30 cellular contexts compared by ENCODE assay signal in genomic region chr9:129439242-129439641, GRCh38.
DNase-seq lines count a peak whose midpoint lies in the region; ATAC-seq, FAIRE-seq and TF ChIP-seq lines count a peak whose summit lies in the region.
"Had no signal": no experiment of that assay in that cellular context is flagged by ENCODE, and none has a peak within 500 bp of the region (broad histone marks: within the 10 kb centered on the region; RNA-seq: fewer than 3 reads in every experiment).

No MANE protein-coding gene starts in this region.

- H3K4me2 ChIP-seq in HepG2 (ENCODE audit: low read depth, low read length) (no peak overlapping the region), H1 (ENCODE audit: insufficient read depth in 1 of 2, low read depth in 2 of 2, low read length in 2 of 2) (no peak overlapping the region; a peak in 1 of 4 replicates), neuronal stem cell (ENCODE audit: insufficient read depth, low read length, poor library complexity, severe bottlenecking) (no peak overlapping the region), mesendoderm (ENCODE audit: low read length) (no peak overlapping the region)

- FAIRE-seq in HepG2 (lab: Jason Lieb, UNC) (no peak), H1 (lab: Jason Lieb, UNC) (no peak)
- FAIRE-seq: A204.1, GM19239, H54, HTR-8/SVneo had no signal

- no peak for TF ChIP-seq POLR2A in HepG2 (IDR thresholded peaks at IDR 0.05; ENCODE audit: insufficient read depth in 1 of 2, low read depth in 2 of 2, low read length in 2 of 2)
- TF ChIP-seq POLR2A in right lobe of liver (IDR thresholded peaks at IDR 0.05) = no peak
- no peak for TF ChIP-seq POLR2A in H1 (IDR thresholded peaks at IDR 0.05; ENCODE audit: control extremely low read depth in 1 of 2, low read depth in 2 of 2, low read length in 2 of 2)

- H3K4me3 ChIP-seq in HepG2 (replicated peaks in 1 of 3; ENCODE audit: insufficient read depth in 1 of 3, low read depth in 2 of 3, low read length in 3 of 3) = no peak overlapping the region
- H3K4me3 ChIP-seq in right lobe of liver = no peak overlapping the region
- no peak overlapping the region for H3K4me3 ChIP-seq in H1 (ENCODE audit: extremely low read depth in 1 of 4, insufficient read depth in 2 of 4, low read depth in 3 of 4, low read length in 4 of 4)
- peak overlapping the region in 1 of 2 donors; percentile 37 for H3K4me3 ChIP-seq in neuronal stem cell (ENCODE audit: low read length in 2 of 2)
- no peak overlapping the region for H3K4me3 ChIP-seq in mesendoderm (ENCODE audit: low read length)
- H3K4me3 ChIP-seq: MG63, SJCRH30 had no signal

- H3K4me1 ChIP-seq in HepG2 (ENCODE audit: insufficient read depth, low read length) (peaks cover 49% of the 10 kb centered on the region), right lobe of liver (peaks cover 0 to 29% (median 7%) of the 10 kb centered on the region in 4 donors), H1 (replicated peaks in 1 of 4; ENCODE audit: control insufficient read depth in 3 of 4, insufficient read depth in 4 of 4, low read length in 3 of 4) (peaks cover 5 to 22% (median 18%) of the 10 kb centered on the region in 4 experiments), neuronal stem cell (ENCODE audit: control insufficient read depth in 2 of 2, insufficient read depth in 1 of 2, low read depth in 1 of 2, low read length in 2 of 2) (peaks cover 19 to 26% of the 10 kb centered on the region in 2 donors), mesendoderm (ENCODE audit: control insufficient read depth, low read depth, low read length) (peaks cover 5% of the 10 kb centered on the region)
- H3K4me1 ChIP-seq: SJCRH30 had no signal

- 21% methylated on average over 6 of the region's 6 CpGs for WGBS in HepG2 (ENCODE audit: low lambda C conversion rate)
- WGBS in right lobe of liver (ENCODE audit: insufficient coverage, low coverage, low lambda C conversion rate, missing lambda C conversion rate) = 49% methylated on average over 6 of the region's 6 CpGs
- 57% methylated on average over 6 of the region's 6 CpGs; no CpG with 5 or more reads in 1 of the 2 experiments for WGBS in H1 (ENCODE audit: extremely low coverage in 1 of 2, insufficient coverage in 1 of 2, insufficient read length in 1 of 2, insufficient replicate concordance in 2 of 2, low coverage in 1 of 2, low lambda C conversion rate in 2 of 2, missing lambda C conversion rate in 1 of 2), 2 experiments
- WGBS in neuronal stem cell (ENCODE audit: extremely low coverage in 2 of 2, insufficient read length in 2 of 2, insufficient replicate concordance in 1 of 2), 2 donors = no CpG with 5 or more reads among the region's 6 CpGs
- no CpG with 5 or more reads among the region's 6 CpGs for WGBS in mesendoderm (ENCODE audit: extremely low coverage, insufficient coverage, low lambda C conversion rate)

- no peak overlapping the region for H3K18ac ChIP-seq in H1 (ENCODE audit: extremely low read depth, low read length)
- peak overlapping the region; percentile 5 for H3K18ac ChIP-seq in neuronal stem cell (ENCODE audit: low read length)
- no peak overlapping the region for H3K18ac ChIP-seq in mesendoderm (ENCODE audit: low read length)

- no peak overlapping the region for H2BK5ac ChIP-seq in H1 (ENCODE audit: low read depth, low read length)
- H2BK5ac ChIP-seq in neuronal stem cell (ENCODE audit: low read length) = no peak overlapping the region
- H2BK5ac ChIP-seq in mesendoderm (ENCODE audit: low read length) = no peak overlapping the region

- no peaks in the 10 kb centered on the region for H4K20me1 ChIP-seq in HepG2 (ENCODE audit: insufficient read depth, low read length)
- H4K20me1 ChIP-seq in H1 (replicated peaks in 1 of 2; ENCODE audit: control insufficient read depth in 1 of 2, insufficient read depth in 2 of 2, low read length in 2 of 2) = peaks cover 0 to 3% of the 10 kb centered on the region in 2 experiments

- BruUV-seq in HepG2 (replicated peaks; lab: Mats Ljungman, UMichigan) = no TSS peak

- no peak overlapping the region for H3K9ac ChIP-seq in HepG2 (ENCODE audit: insufficient read depth, low read depth, low read length)
- H3K9ac ChIP-seq in H1 (replicated peaks in 1 of 4; ENCODE audit: extremely low read depth in 1 of 4, low read depth in 3 of 4, low read length in 3 of 4) = no peak overlapping the region
- no peak overlapping the region for H3K9ac ChIP-seq in neuronal stem cell (ENCODE audit: low read depth, low read length, poor library complexity)
- no peak overlapping the region for H3K9ac ChIP-seq in mesendoderm (ENCODE audit: low read length)

- H3K9me3 ChIP-seq in HepG2 (ENCODE audit: low read length) (no peaks in the 10 kb centered on the region), right lobe of liver (no peaks in the 10 kb centered on the region), H1 (ENCODE audit: insufficient read depth in 2 of 2, low read depth in 1 of 2, low read length in 1 of 2) (no peaks in the 10 kb centered on the region; a peak in 1 of 4 replicates), neuronal stem cell (replicated peaks in 1 of 2; ENCODE audit: control insufficient read depth in 2 of 2, insufficient read depth in 1 of 2, low read depth in 1 of 2, low read length in 2 of 2) (peaks cover 0 to 6% of the 10 kb centered on the region in 2 donors)
- H3K9me3 ChIP-seq: Caco-2, MG63, SJCRH30 had no signal

- H4K91ac ChIP-seq in H1 (replicated peaks; ENCODE audit: insufficient read length, low read length) = no peak overlapping the region
- H4K91ac ChIP-seq in neuronal stem cell (ENCODE audit: low read depth, low read length, poor library complexity) = no peak overlapping the region

- H2AK5ac ChIP-seq in H1 (ENCODE audit: low read depth, low read length) (no peak overlapping the region), neuronal stem cell (ENCODE audit: low read depth, low read length) (no peak overlapping the region), mesendoderm (ENCODE audit: low read length) (no peak overlapping the region)

- H2BK12ac ChIP-seq in H1 (ENCODE audit: low read depth, low read length) = no peak overlapping the region
- no peak overlapping the region for H2BK12ac ChIP-seq in neuronal stem cell (ENCODE audit: low read length)

- ATAC-seq in HepG2 = no peak
- no peak for ATAC-seq in right lobe of liver
- no peak for ATAC-seq in HG03460 (IDR thresholded peaks at IDR 0.05; ENCODE audit: unreplicated experiment)
- ATAC-seq: CD8-positive, alpha-beta T cell; PC-3; Right ventricle myocardium inferior; SK-N-SH treated with all-trans-retinoic acid at 6 μM for 48 hours had no signal

- DNase-seq in HepG2 (ENCODE audit: low spot score) (no peak), right lobe of liver (no peak), H1 (ENCODE audit: low read depth in 1 of 2, low spot score in 2 of 2) (no peak), neuronal stem cell (ENCODE audit: low spot score) (no peak), NCI-H345 (lab: John Stamatoyannopoulos, UW) (no peak), mesendoderm (no peak)
- DNase-seq: AML-193; Caco-2; CD8-positive, alpha-beta T cell; DMS79 treated with DMSO at 0.1 percent for 48 hours; GF-D8; KG1; MG63; NCI-H1105 treated with DMSO at 0.1 percent for 48 hours; NCI-H146; NCI-H1930; NCI-H2107; NCI-H446; NCI-H524 treated with DMSO at 0.1 percent for 48 hours; NCI-H774; PC-3; SJCRH30 had no signal

- no peak overlapping the region for H4K8ac ChIP-seq in H1 (ENCODE audit: extremely low read depth, insufficient read depth, low read length)
- H4K8ac ChIP-seq in neuronal stem cell (ENCODE audit: low read depth, low read length) = no peak overlapping the region
- H4K8ac ChIP-seq in mesendoderm (ENCODE audit: low read depth, low read length) = no peak overlapping the region

- H3K56ac ChIP-seq in H1 (replicated peaks; ENCODE audit: insufficient read length, low read depth, low read length) (no peak overlapping the region), mesendoderm (ENCODE audit: low read length) (no peak overlapping the region)

- H3K79me1 ChIP-seq in H1 (ENCODE audit: low read depth, low read length) = no peaks in the 10 kb centered on the region
- no peaks in the 10 kb centered on the region for H3K79me1 ChIP-seq in neuronal stem cell (ENCODE audit: low read depth, low read length)
- H3K79me1 ChIP-seq in mesendoderm (ENCODE audit: low read length) = no peaks in the 10 kb centered on the region

- H4K5ac ChIP-seq in H1 (ENCODE audit: insufficient read length, low read depth, low read length) = no peak overlapping the region
- no peak overlapping the region for H4K5ac ChIP-seq in mesendoderm (ENCODE audit: low read length)

- no peak for TF ChIP-seq CTCF in HepG2 (CRISPR knock-in tag; IDR thresholded peaks at IDR 0.05)
- TF ChIP-seq CTCF in right lobe of liver (IDR thresholded peaks at IDR 0.05) = no peak
- TF ChIP-seq CTCF in H1 (IDR thresholded peaks at IDR 0.05; ENCODE audit: control extremely low read depth in 1 of 3, insufficient read depth in 1 of 3, low read depth in 1 of 3, low read length in 3 of 3) = no peak

- H3K23ac ChIP-seq in H1 (ENCODE audit: insufficient read length) (no peak overlapping the region), neuronal stem cell (ENCODE audit: low read depth, low read length, poor library complexity) (no peak overlapping the region), mesendoderm (ENCODE audit: low read length) (no peak overlapping the region)

- peaks cover 12% of the 10 kb centered on the region; the same call in 1 of the 2 replicates for H3K23me2 ChIP-seq in H1 (ENCODE audit: low read depth, low read length)

- H3K4ac ChIP-seq in H1 (replicated peaks; ENCODE audit: insufficient read length, low read depth, low read length) (no peak overlapping the region), neuronal stem cell (ENCODE audit: low read length) (no peak overlapping the region), mesendoderm (ENCODE audit: low read depth, low read length) (no peak overlapping the region)

- intact Hi-C loops in HepG2 (cut with micrococcal nuclease; ENCODE audit: unreplicated experiment) (no loop called here), right lobe of liver (cut with DNase I) (no loop called here)

- TF ChIP-seq RAD21 in HepG2 (CRISPR knock-in tag; IDR thresholded peaks at IDR 0.05) (no peak), H1 (IDR thresholded peaks at IDR 0.05 in 1 of 2, conservative IDR thresholded peaks at IDR 0.05 in 1 of 2; ENCODE audit: low read depth in 2 of 2, low read length in 2 of 2) (no peak)

- H3K14ac ChIP-seq in H1 (ENCODE audit: insufficient read length) = no peak overlapping the region
- H3K14ac ChIP-seq in neuronal stem cell (ENCODE audit: low read length) = no peak overlapping the region

- no peak overlapping the region for H2BK20ac ChIP-seq in H1 (ENCODE audit: low read length)

- no peaks in the 10 kb centered on the region for H3K36me3 ChIP-seq in HepG2 (replicated peaks in 1 of 2; ENCODE audit: control insufficient read depth in 1 of 2, insufficient read depth in 2 of 2, low read length in 2 of 2)
- H3K36me3 ChIP-seq in right lobe of liver = no peaks in the 10 kb centered on the region
- no peaks in the 10 kb centered on the region for H3K36me3 ChIP-seq in H1 (ENCODE audit: control insufficient read depth in 2 of 4, insufficient read depth in 4 of 4, low read length in 3 of 4)
- no peaks in the 10 kb centered on the region for H3K36me3 ChIP-seq in neuronal stem cell (replicated peaks in 1 of 2; ENCODE audit: control insufficient read depth in 2 of 2, insufficient read depth in 2 of 2, low read length in 2 of 2)
- H3K36me3 ChIP-seq in mesendoderm (ENCODE audit: control insufficient read depth, insufficient read depth, low read length) = no peaks in the 10 kb centered on the region
- H3K36me3 ChIP-seq: MG63, SJCRH30 had no signal

- no peak for TF ChIP-seq EP300 in HepG2 (IDR thresholded peaks at IDR 0.05; ENCODE audit: low read depth in 2 of 2, low read length in 2 of 2)
- TF ChIP-seq EP300 in HepG2 (CRISPR knock-in tag; IDR thresholded peaks at IDR 0.05; ENCODE audit: borderline replicate concordance) = no peak
- no peak for TF ChIP-seq EP300 in H1 (IDR thresholded peaks at IDR 0.05; ENCODE audit: borderline replicate concordance in 1 of 2, low read depth in 2 of 2, low read length in 2 of 2)

- CTCF ChIA-PET in HepG2 (lab: Yijun Ruan, JAX; ENCODE audit: low intra/inter-chr PET ratio, low total read pairs) = no interaction called here
- CTCF ChIA-PET in H1 (lab: Charles Lee; ENCODE audit: partially characterized antibody) = no interaction called here

- no peaks in the 10 kb centered on the region for H3K79me2 ChIP-seq in HepG2 (ENCODE audit: insufficient read depth, low read length)
- no peaks in the 10 kb centered on the region for H3K79me2 ChIP-seq in H1 (ENCODE audit: control insufficient read depth in 1 of 2, insufficient read depth in 2 of 2, low read length in 2 of 2)
- no peaks in the 10 kb centered on the region for H3K79me2 ChIP-seq in mesendoderm (ENCODE audit: control insufficient read depth, insufficient read depth, low read length)

- in situ Hi-C loops in HepG2 (cut with HindIII; ENCODE audit: extremely low pct_ligation_motif_present, low pct_unique_long_range_greater_than_20kb) = no loop called here

- no peak overlapping the region for H2BK15ac ChIP-seq in H1 (ENCODE audit: low read length)
- no peak overlapping the region for H2BK15ac ChIP-seq in neuronal stem cell (ENCODE audit: low read length)
- no peak overlapping the region for H2BK15ac ChIP-seq in mesendoderm (replicated peaks; ENCODE audit: low read depth)

- peaks cover 5 to 36% of the 10 kb centered on the region in 2 experiments; a peak in 4 of 5 replicates for H3K27me3 ChIP-seq in HepG2 (ENCODE audit: control insufficient read depth in 1 of 2, insufficient read depth in 2 of 2, low read length in 2 of 2)
- no peaks in the 10 kb centered on the region for H3K27me3 ChIP-seq in right lobe of liver
- peaks cover 31 to 65% (median 63%) of the 10 kb centered on the region in 4 experiments for H3K27me3 ChIP-seq in H1 (replicated peaks in 1 of 4; ENCODE audit: control insufficient read depth in 3 of 4, extremely low read depth in 1 of 4, insufficient read depth in 3 of 4, low read length in 3 of 4)
- H3K27me3 ChIP-seq in neuronal stem cell (ENCODE audit: control insufficient read depth in 3 of 3, insufficient read depth in 3 of 3, low read depth in 1 of 3, low read length in 3 of 3) = peaks cover 0 to 34% (median 7%) of the 10 kb centered on the region in 3 experiments
- H3K27me3 ChIP-seq in mesendoderm (ENCODE audit: insufficient read depth, low read length, poor library complexity) = peaks cover 18% of the 10 kb centered on the region
- H3K27me3 ChIP-seq: MG63 had no signal

- H2BK120ac ChIP-seq in H1 (replicated peaks; ENCODE audit: low read depth, low read length) = no peak overlapping the region
- H2BK120ac ChIP-seq in neuronal stem cell (ENCODE audit: low read depth, low read length) = no peak overlapping the region
- H2BK120ac ChIP-seq in mesendoderm (ENCODE audit: low read depth, low read length) = no peak overlapping the region

- POLR2A ChIA-PET in HepG2 (lab: Yijun Ruan, JAX) (interaction anchor here (0.8 kb wide), 1 partner anchor 120 kb away, joined by 3 read pairs; no protein-coding TSS in a partner anchor), H1 (lab: Charles Lee; ENCODE audit: partially characterized antibody) (no interaction called here)

- H3K27ac ChIP-seq in HepG2 (ENCODE audit: extremely low read length, insufficient read depth, low read length) = no peak overlapping the region
- H3K27ac ChIP-seq in right lobe of liver = no peak overlapping the region
- H3K27ac ChIP-seq in H1 (ENCODE audit: low read depth, low read length) = no peak overlapping the region
- H3K27ac ChIP-seq in neuronal stem cell (replicated peaks; ENCODE audit: low read length) = no peak overlapping the region
- H3K27ac ChIP-seq in mesendoderm (ENCODE audit: low read depth, low read length) = no peak overlapping the region
- H3K27ac ChIP-seq: C4-2B, SJCRH30 had no signal

- H2AFZ ChIP-seq in HepG2 (ENCODE audit: low read length) (no peak overlapping the region), H1 (ENCODE audit: low read length) (no peak overlapping the region), neuronal stem cell (ENCODE audit: low read length) (no peak overlapping the region)

Comparison
In these comparisons a context has a peak if more than half of its experiments do, and no peak if none do; other contexts are left out.
1. Of the 41 proteins assayed by ChIP-seq in both HepG2 and H1: peak only in HepG2: none; only in H1: KDM1A; in both: none; in neither: 39; mixed calls (peak in some experiments, not most) for 1.